In the genomic region with DNA sequence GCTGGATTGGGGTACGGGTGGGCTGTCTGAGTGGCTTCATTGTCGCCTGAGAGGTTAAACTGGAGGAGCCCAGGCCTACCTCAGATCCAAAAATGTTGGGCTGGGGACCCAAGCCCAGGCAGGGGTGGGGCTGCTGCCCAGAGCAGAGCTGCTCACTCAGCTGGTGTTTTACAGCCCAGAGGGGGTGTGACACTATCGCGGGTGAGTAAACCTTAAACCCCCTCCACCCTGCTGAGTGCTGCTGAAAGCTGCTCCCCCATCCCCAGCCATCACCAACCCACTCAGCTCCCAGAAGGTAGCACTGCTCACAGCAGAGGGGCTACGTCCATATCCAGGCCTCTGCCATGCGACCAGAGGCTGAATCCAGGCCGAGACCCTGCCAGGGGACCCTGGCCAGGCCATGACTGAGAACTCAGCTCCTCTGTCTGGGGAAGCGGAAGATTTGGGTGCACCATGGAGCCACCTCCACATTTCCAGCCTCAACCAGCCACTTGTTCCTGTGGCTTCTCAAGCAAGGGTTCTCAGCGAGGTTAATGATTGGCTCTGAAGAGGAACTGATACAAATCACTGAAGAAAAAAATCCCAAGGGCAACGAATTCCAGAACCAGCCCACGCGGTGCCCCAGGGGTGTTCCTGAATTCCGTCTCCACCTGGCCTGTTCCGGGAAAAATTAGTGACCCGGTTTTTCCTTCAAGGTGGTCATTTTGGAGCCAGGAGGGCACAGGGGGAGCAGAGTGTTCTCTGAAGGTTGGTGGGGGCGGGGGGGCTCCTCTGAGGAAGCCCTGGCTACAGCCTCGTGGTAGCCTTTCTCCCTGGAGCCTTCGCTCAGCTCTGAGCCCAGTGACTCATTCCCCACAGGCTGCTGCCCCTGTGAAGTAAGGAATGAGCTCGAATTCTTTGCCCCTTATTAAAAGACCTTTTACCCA, we compare ENCODE assay signal across 1 cellular context.
TF ChIP-seq lines count a peak whose summit lies in the region.

No MANE protein-coding gene starts in this region.

TF ChIP-seq in IMR-90, 13 proteins besides CTCF, POLR2A, EP300 and RAD21:
- TF ChIP-seq FOS (IDR thresholded peaks at IDR 0.05; ENCODE audit: low read depth, low read length) (0 out of 2 replicates have a peak, but pooled peaks have one; percentile 55), BHLHE40 (IDR thresholded peaks at IDR 0.05; ENCODE audit: low read depth, low read length) (no peak)
